ENCODE assay signal across 15 cellular contexts in genomic region chr5:98982880-98983279, GRCh38. TPM values are rescaled to one million over a fixed set of nuclear protein-coding genes. Genes with fewer than 3 reads are reported as not detected.
DNase-seq lines count a peak whose midpoint lies in the region; ATAC-seq and TF ChIP-seq lines count a peak whose summit lies in the region.
"Had no signal": no experiment of that assay in that cellular context is flagged by ENCODE, and none has a peak within 500 bp of the region (broad histone marks: within the 10 kb centered on the region; RNA-seq: fewer than 3 reads in every experiment).

No MANE protein-coding gene starts in this region.

- no peaks in the 10 kb centered on the region for H3K9me3 ChIP-seq in WERI-Rb-1 (ENCODE audit: severe bottlenecking)

- no peaks in the 10 kb centered on the region for H3K4me1 Mint-ChIP-seq in activated CD4-positive, alpha-beta T cell treated with anti-CD3 and anti-CD28 coated beads, Interleukin-2, amount 10 ng/mL, durations not matched to agents 24 days and 14 days
- H3K4me1 Mint-ChIP-seq in stimulated activated memory B cell treated with anti-CD40 and anti-IgM and Interleukin-4, amounts not matched to agents 10 μg/mL and 1 μg/mL and 100 μg/mL, for 72 hours, result peaks cover 3% of the 10 kb centered on the region
- H3K4me1 Mint-ChIP-seq: GM23338, H9 had no signal

- peak; percentile 42 for DNase-seq in activated CD4-positive, alpha-beta T cell treated with anti-CD3 and anti-CD28 coated beads, Interleukin-2, amount 10 ng/mL, durations not matched to agents 24 days and 14 days
- no peak for DNase-seq in activated CD4-positive, alpha-beta T cell treated with anti-CD3 and anti-CD28 coated beads for 1 hour
- DNase-seq in WERI-Rb-1 (peak; percentile 37), 8988T (no peak), DMS53 treated with DMSO at 0.1 percent for 48 hours (lab: John Stamatoyannopoulos, UW; ENCODE audit: unreplicated experiment) (no peak)
- DNase-seq: C1 segment of cervical spinal cord; Calu3; CD4-positive, alpha-beta memory T cell; COR-L47; DMS79 treated with DMSO at 0.1 percent for 48 hours; GF-D8; H9 had no signal

- H3K36me3 Mint-ChIP-seq in activated CD4-positive, alpha-beta T cell treated with anti-CD3 and anti-CD28 coated beads, Interleukin-2, amount 10 ng/mL, durations not matched to agents 24 days and 14 days (ENCODE audit: low read depth), result no peaks in the 10 kb centered on the region
- no peaks in the 10 kb centered on the region for H3K36me3 Mint-ChIP-seq in stimulated activated memory B cell treated with anti-CD40 and anti-IgM and Interleukin-4, amounts not matched to agents 10 μg/mL and 1 μg/mL and 100 μg/mL, for 72 hours
- H3K36me3 Mint-ChIP-seq: CD4-positive, alpha-beta memory T cell had no signal

- H3K9me3 Mint-ChIP-seq in activated CD4-positive, alpha-beta T cell treated with anti-CD3 and anti-CD28 coated beads, Interleukin-2, amount 10 ng/mL, durations not matched to agents 24 days and 14 days, result no peaks in the 10 kb centered on the region
- no peaks in the 10 kb centered on the region for H3K9me3 Mint-ChIP-seq in stimulated activated memory B cell treated with anti-CD40 and anti-IgM and Interleukin-4, amounts not matched to agents 10 μg/mL and 1 μg/mL and 100 μg/mL, for 72 hours
- H3K9me3 Mint-ChIP-seq: GM23338, H9 had no signal

- no peak for ATAC-seq in stimulated activated memory B cell treated with anti-CD40 and anti-IgM and Interleukin-4, amounts not matched to agents 10 μg/mL and 1 μg/mL and 100 μg/mL, for 72 hours
- ATAC-seq: GM23338, HCT116 had no signal

- intact Hi-C loops in activated CD4-positive, alpha-beta T cell treated with anti-CD3 and anti-CD28 coated beads, Interleukin-2, amount 10 ng/mL, durations not matched to agents 24 days and 14 days (cut with micrococcal nuclease), result no loop called here

- H3K27me3 Mint-ChIP-seq in activated CD4-positive, alpha-beta T cell treated with anti-CD3 and anti-CD28 coated beads, Interleukin-2, amount 10 ng/mL, durations not matched to agents 24 days and 14 days, result peaks cover 9% of the 10 kb centered on the region
- H3K27me3 Mint-ChIP-seq in stimulated activated memory B cell treated with anti-CD40 and anti-IgM and Interleukin-4, amounts not matched to agents 10 μg/mL and 1 μg/mL and 100 μg/mL, for 72 hours, result no peaks in the 10 kb centered on the region

- no peak overlapping the region for H3K4me3 Mint-ChIP-seq in activated CD4-positive, alpha-beta T cell treated with anti-CD3 and anti-CD28 coated beads, Interleukin-2, amount 10 ng/mL, durations not matched to agents 24 days and 14 days
- no peak overlapping the region for H3K4me3 Mint-ChIP-seq in stimulated activated memory B cell treated with anti-CD40 and anti-IgM and Interleukin-4, amounts not matched to agents 10 μg/mL and 1 μg/mL and 100 μg/mL, for 72 hours
- H3K4me3 Mint-ChIP-seq: CD4-positive, alpha-beta memory T cell; GM23338; H9 had no signal

- H3K36me3 ChIP-seq in WERI-Rb-1, result no peaks in the 10 kb centered on the region

- H3K27ac Mint-ChIP-seq in activated CD4-positive, alpha-beta T cell treated with anti-CD3 and anti-CD28 coated beads, Interleukin-2, amount 10 ng/mL, durations not matched to agents 24 days and 14 days, result no peak overlapping the region
- peak overlapping the region; percentile 32 for H3K27ac Mint-ChIP-seq in stimulated activated memory B cell treated with anti-CD40 and anti-IgM and Interleukin-4, amounts not matched to agents 10 μg/mL and 1 μg/mL and 100 μg/mL, for 72 hours
- H3K27ac Mint-ChIP-seq: CD4-positive, alpha-beta memory T cell; GM23338; H9 had no signal

- TF ChIP-seq CTCF in WERI-Rb-1 (IDR thresholded peaks at IDR 0.05; ENCODE audit: low read depth, low read length), result no peak

- no peak overlapping the region for H3K4me3 ChIP-seq in WERI-Rb-1 (ENCODE audit: low read depth, low read length)
- H3K4me3 ChIP-seq: GM23338 had no signal

- no peaks in the 10 kb centered on the region for H3K27me3 ChIP-seq in WERI-Rb-1 (ENCODE audit: insufficient read depth, low read depth, severe bottlenecking)

- peak overlapping the region; percentile 58 for H3K27ac ChIP-seq in WERI-Rb-1

RNA-seq across cellular contexts. Expression of gene CHD1, which starts 54.1 kb away (rescaled TPM):
- total RNA-seq in activated CD4-positive, alpha-beta T cell treated with anti-CD3 and anti-CD28 coated beads, Interleukin-2, amount 10 ng/mL, durations not matched to agents 24 days and 14 days, result 74.2 and 80.6 TPM in 2 replicates

Comparison
In these comparisons a context has a peak if more than half of its experiments do, and no peak if none do; other contexts are left out.
1. DNase-seq: peak in activated CD4-positive, alpha-beta T cell treated with anti-CD3 and anti-CD28 coated beads, Interleukin-2, amount 10 ng/mL, durations not matched to agents 24 days and 14 days (single experiment) and WERI-Rb-1 (single experiment); none in activated CD4-positive, alpha-beta T cell treated with anti-CD3 and anti-CD28 coated beads for 1 hour (single experiment), 8988T (single experiment) and DMS53 treated with DMSO at 0.1 percent for 48 hours (single experiment).